10 cellular contexts compared by ENCODE assay signal in the genomic region with DNA sequence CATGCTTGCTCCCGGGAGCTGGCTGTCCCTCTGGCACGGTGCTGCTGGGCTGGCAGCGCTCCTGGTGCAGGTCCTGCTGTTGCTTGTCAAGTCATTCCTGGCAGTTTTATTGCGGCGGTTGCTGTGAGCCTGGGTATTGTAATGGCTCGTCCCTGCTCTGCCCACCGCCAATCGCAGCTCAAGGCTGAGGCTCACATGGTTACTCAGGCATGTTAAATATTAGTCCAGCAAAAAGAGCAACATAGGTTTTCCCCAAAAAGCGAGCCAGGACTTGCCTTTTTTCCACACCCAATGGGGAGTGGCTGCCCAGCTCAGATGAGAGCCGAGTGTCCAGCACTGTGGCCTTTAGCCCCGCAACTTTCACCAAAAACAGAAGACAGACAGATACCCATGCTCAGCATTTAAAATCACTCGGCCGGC.
DNase-seq lines count a peak whose midpoint lies in the region; ATAC-seq, FAIRE-seq and TF ChIP-seq lines count a peak whose summit lies in the region.
"Had no signal": no experiment of that assay in that cellular context is flagged by ENCODE, and none has a peak within 500 bp of the region (broad histone marks: within the 10 kb centered on the region; RNA-seq: fewer than 3 reads in every experiment).

No MANE protein-coding gene starts in this region.

- peak; percentile 19 for DNase-seq in NCI-H2227 (lab: John Stamatoyannopoulos, UW; ENCODE audit: unreplicated experiment)
- peak; percentile 90 for DNase-seq in coronary artery (ENCODE audit: low spot score)
- peak; percentile 69 for DNase-seq in lower lobe of right lung
- DNase-seq in thyroid gland: peak; percentile 23 to 30
- no peak for DNase-seq in NCI-H345 (lab: John Stamatoyannopoulos, UW)
- DNase-seq in iPS-NIHi11 (ENCODE audit: low spot score): no peak
- no peak for DNase-seq in H9
- DNase-seq in GM12891 (ENCODE audit: insufficient read length, low spot score): no peak

- TF ChIP-seq CTCF in coronary artery (IDR thresholded peaks at IDR 0.05): no peak
- TF ChIP-seq CTCF in lower lobe of right lung (IDR thresholded peaks at IDR 0.05): no peak
- no peak for TF ChIP-seq CTCF in thyroid gland (IDR thresholded peaks at IDR 0.05)
- TF ChIP-seq CTCF in H9 (conservative IDR thresholded peaks at IDR 0.05): no peak

- no peaks in the 10 kb centered on the region for H4K20me1 ChIP-seq in H9 (ENCODE audit: control insufficient read depth, insufficient read depth, insufficient read length)

- H4K8ac ChIP-seq in H9 (replicated peaks; ENCODE audit: insufficient read length, low read depth, low read length): no peak overlapping the region

- no peak overlapping the region for H2AFZ ChIP-seq in H9 (ENCODE audit: low read length)

- TF ChIP-seq POLR2A in thyroid gland (IDR thresholded peaks at IDR 0.05) (no peak), GM12891 (IDR thresholded peaks at IDR 0.05; ENCODE audit: low read depth, low read length) (no peak)

- no peak overlapping the region for H2BK120ac ChIP-seq in H9 (ENCODE audit: low read depth, low read length, poor library complexity, severe bottlenecking)

- H3K4me3 ChIP-seq in coronary artery (peak overlapping the region; percentile 29), lower lobe of right lung (no peak overlapping the region), thyroid gland (replicated peaks in 1 of 3) (no peak overlapping the region)
- H3K4me3 ChIP-seq: SJSA1 had no signal

- H3K36me3 ChIP-seq in lower lobe of right lung (no peaks in the 10 kb centered on the region), thyroid gland (no peaks in the 10 kb centered on the region)
- H3K36me3 ChIP-seq: SJSA1 had no signal

- no peaks in the 10 kb centered on the region for H3K23me2 ChIP-seq in H9 (ENCODE audit: insufficient read length, low read depth, low read length, poor library complexity, severe bottlenecking)

- no peak overlapping the region for H3K14ac ChIP-seq in H9 (ENCODE audit: insufficient read depth, low read length)

- intact Hi-C loops in lower lobe of right lung (cut with DNase I) (no loop called here), thyroid gland (cut with DNase I) (no loop called here)

- no peaks in the 10 kb centered on the region; a peak in 1 of 5 replicates for H3K9me3 Mint-ChIP-seq in H9
- H3K9me3 Mint-ChIP-seq: activated naive CD4-positive, alpha-beta T cell treated with anti-CD3 and anti-CD28 coated beads, Interleukin-2, amount 50 U/mL, for 24 hours had no signal

- no peak overlapping the region for H3K4ac ChIP-seq in H9 (ENCODE audit: low read depth, low read length)

- H3K4me1 Mint-ChIP-seq in H9: peaks cover 6 to 20% of the 10 kb centered on the region in 2 experiments
- H3K4me1 Mint-ChIP-seq: activated naive CD4-positive, alpha-beta T cell treated with anti-CD3 and anti-CD28 coated beads, Interleukin-2, amount 50 U/mL, for 24 hours had no signal

- no peaks in the 10 kb centered on the region for H3K27me3 ChIP-seq in lower lobe of right lung (ENCODE audit: low read depth)
- no peaks in the 10 kb centered on the region for H3K27me3 ChIP-seq in thyroid gland
- H3K27me3 ChIP-seq in H9 (ENCODE audit: insufficient read depth, low read length): no peaks in the 10 kb centered on the region
- H3K27me3 ChIP-seq: SJSA1 had no signal

- H3K79me1 ChIP-seq in H9 (ENCODE audit: insufficient read depth, low read depth, low read length, poor library complexity, severe bottlenecking): no peaks in the 10 kb centered on the region

- H3T11ph ChIP-seq in H9 (ENCODE audit: low read length): no peak overlapping the region

- no peak overlapping the region for H2BK15ac ChIP-seq in H9 (ENCODE audit: low read depth, low read length)

- H3K18ac ChIP-seq in H9 (ENCODE audit: insufficient read length, low read depth, low read length): no peak overlapping the region

- peak overlapping the region in 1 of 3 experiments; percentile 60; a peak in 1 of 7 replicates for H3K27ac Mint-ChIP-seq in H9
- H3K27ac Mint-ChIP-seq: activated naive CD4-positive, alpha-beta T cell treated with anti-CD3 and anti-CD28 coated beads, Interleukin-2, amount 50 U/mL, for 24 hours had no signal

- no peaks in the 10 kb centered on the region; the same call in 1 of the 2 replicates for H3K27me3 Mint-ChIP-seq in H9 (ENCODE audit: low read depth)
- H3K27me3 Mint-ChIP-seq: activated naive CD4-positive, alpha-beta T cell treated with anti-CD3 and anti-CD28 coated beads, Interleukin-2, amount 50 U/mL, for 24 hours had no signal

- H3K23ac ChIP-seq in H9 (ENCODE audit: insufficient read length, low read depth, low read length): no peak overlapping the region

- FAIRE-seq in GM12891 (lab: Jason Lieb, UNC): no peak

- 58 to 75% methylated on average over 12 to 13 of the region's 13 CpGs for WGBS in thyroid gland, 2 donors
- no CpG with 5 or more reads among the region's 13 CpGs for WGBS in H9 (ENCODE audit: extremely low coverage, insufficient read length, low lambda C conversion rate)

- no peak overlapping the region for H2BK5ac ChIP-seq in H9 (ENCODE audit: insufficient read length, low read length)

- no peak overlapping the region for H4K5ac ChIP-seq in H9 (ENCODE audit: insufficient read length, low read depth, low read length)

- peaks cover 2 to 4% (median 2%) of the 10 kb centered on the region in 3 experiments; a peak in 3 of 7 replicates for H3K36me3 Mint-ChIP-seq in H9 (ENCODE audit: insufficient read depth in 1 of 3, low read depth in 3 of 3)
- H3K36me3 Mint-ChIP-seq: activated naive CD4-positive, alpha-beta T cell treated with anti-CD3 and anti-CD28 coated beads, Interleukin-2, amount 50 U/mL, for 24 hours had no signal

- no peak overlapping the region for H2BK12ac ChIP-seq in H9 (ENCODE audit: insufficient read length, low read depth, low read length)

- no peak overlapping the region for H4K91ac ChIP-seq in H9 (ENCODE audit: insufficient read length, low read depth, low read length)

- no peak overlapping the region for H3K4me3 Mint-ChIP-seq in H9
- H3K4me3 Mint-ChIP-seq: activated naive CD4-positive, alpha-beta T cell treated with anti-CD3 and anti-CD28 coated beads, Interleukin-2, amount 50 U/mL, for 24 hours had no signal

- no peak overlapping the region for H2BK20ac ChIP-seq in H9 (ENCODE audit: low read depth, low read length, poor library complexity, severe bottlenecking)

- H3K27ac ChIP-seq in coronary artery (peak overlapping the region in 1 of 2 donors; percentile 68), lower lobe of right lung (no peak overlapping the region), thyroid gland (no peak overlapping the region), H9 (ENCODE audit: insufficient read length, low read depth, low read length) (no peak overlapping the region)
- H3K27ac ChIP-seq: SJSA1 had no signal

- no peak overlapping the region for H3K56ac ChIP-seq in H9 (ENCODE audit: insufficient read length, low read depth, low read length)

- H3K9me3 ChIP-seq in lower lobe of right lung (no peaks in the 10 kb centered on the region), thyroid gland (no peaks in the 10 kb centered on the region), H9 (ENCODE audit: control insufficient read depth, low read depth, low read length) (no peaks in the 10 kb centered on the region)
- H3K9me3 ChIP-seq: SJSA1 had no signal

- H3K9ac ChIP-seq in H9 (ENCODE audit: extremely low read depth, insufficient read length, low read length): no peak overlapping the region

- no peak overlapping the region for H3K4me2 ChIP-seq in H9 (ENCODE audit: insufficient read depth, insufficient read length, low read length)

- ATAC-seq in lower lobe of right lung: peak; percentile 56 to 58

- H3K79me2 ChIP-seq in H9 (ENCODE audit: insufficient read depth, low read length): no peaks in the 10 kb centered on the region

- no peak overlapping the region for H2AK5ac ChIP-seq in H9 (ENCODE audit: insufficient read length, low read length)

- H3K4me1 ChIP-seq in lower lobe of right lung: no peaks in the 10 kb centered on the region
- H3K4me1 ChIP-seq in thyroid gland: no peaks in the 10 kb centered on the region
- no peaks in the 10 kb centered on the region for H3K4me1 ChIP-seq in H9 (ENCODE audit: insufficient read depth, low read length)
- H3K4me1 ChIP-seq: SJSA1 had no signal

TF ChIP-seq in GM12891, 5 proteins besides CTCF, POLR2A, EP300 and RAD21:
- TF ChIP-seq POU2F2 (IDR thresholded peaks at IDR 0.05; ENCODE audit: low read depth, low read length) (no peak), POLR2AphosphoS5 (IDR thresholded peaks at IDR 0.05; ENCODE audit: low read depth, low read length) (no peak)

Comparison
In these comparisons a context has a peak if more than half of its experiments do, and no peak if none do; other contexts are left out.
1. DNase-seq: peak in NCI-H2227 (single experiment), coronary artery (single experiment), lower lobe of right lung (single experiment) and thyroid gland (2 of 2); none in NCI-H345 (single experiment), iPS-NIHi11 (single experiment), H9 (single experiment) and GM12891 (single experiment).